ENCODE assay signal across 9 cellular contexts in the genomic region with DNA sequence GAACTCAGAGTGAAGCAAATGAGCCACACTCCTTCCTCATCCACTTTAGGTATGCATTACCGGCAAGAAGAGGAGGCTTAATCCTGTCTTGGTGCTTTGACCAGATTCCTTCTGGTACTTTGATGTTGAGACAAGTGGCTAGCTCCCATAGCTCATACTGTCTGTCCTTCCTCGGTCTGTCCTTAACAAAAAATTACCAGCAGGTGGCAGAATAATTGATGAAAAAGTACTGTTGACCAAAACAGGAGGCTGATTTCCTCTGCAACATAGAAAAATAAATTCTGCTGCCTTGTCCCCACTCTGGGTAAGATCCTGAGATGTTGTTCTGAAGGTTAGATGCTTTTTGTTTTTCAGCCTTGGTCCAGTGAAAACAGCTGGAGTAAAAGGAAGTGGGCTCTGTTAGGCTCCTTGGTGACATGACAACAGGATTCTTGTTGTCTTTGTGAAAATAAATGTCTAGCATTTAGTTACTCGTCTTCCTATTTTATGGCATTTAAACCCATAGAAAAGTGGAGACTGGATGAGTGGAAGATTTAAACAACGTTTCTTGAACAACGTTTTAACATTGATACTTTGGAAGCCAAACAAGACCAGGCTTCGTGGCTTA. TPM values are rescaled to one million over a fixed set of nuclear protein-coding genes. Genes with fewer than 3 reads are reported as not detected.
DNase-seq lines count a peak whose midpoint lies in the region; ATAC-seq and TF ChIP-seq lines count a peak whose summit lies in the region.
"Had no signal": no experiment of that assay in that cellular context is flagged by ENCODE, and none has a peak within 500 bp of the region (broad histone marks: within the 10 kb centered on the region; RNA-seq: fewer than 3 reads in every experiment).

No MANE protein-coding gene starts in this region.

- H3K4me1 Mint-ChIP-seq in activated CD4-positive, alpha-beta T cell treated with anti-CD3 and anti-CD28 coated beads for 36 hours: peaks cover 24% of the 10 kb centered on the region
- peaks cover 23 to 24% of the 10 kb centered on the region in 2 donors for H3K4me1 Mint-ChIP-seq in effector memory CD8-positive, alpha-beta T cell (ENCODE audit: low read depth in 2 of 2)

- TF ChIP-seq CTCF in KMS-11 (conservative IDR thresholded peaks at IDR 0.05; ENCODE audit: low read depth, low read length): peak; percentile 98
- peak; percentile 34 for TF ChIP-seq CTCF in RWPE1 (conservative IDR thresholded peaks at IDR 0.05; ENCODE audit: low read depth)
- TF ChIP-seq CTCF in fibroblast of the aortic adventitia (IDR thresholded peaks at IDR 0.05; ENCODE audit: insufficient read depth, low read length): peak; percentile 53
- peak; percentile 26 to 63 (median 45) for TF ChIP-seq CTCF in spleen (IDR thresholded peaks at IDR 0.05 in 8 of 11, conservative IDR thresholded peaks at IDR 0.05 in 3 of 11)

- peak overlapping the region; percentile 1; the same call in 1 of the 2 replicates for H3K4me2 ChIP-seq in KMS-11

- H3K27ac ChIP-seq in KMS-11 (no peak overlapping the region), RWPE1 (no peak overlapping the region), spleen (no peak overlapping the region)
- H3K27ac ChIP-seq: skin epidermis had no signal

- no peak overlapping the region for H3K27ac Mint-ChIP-seq in activated CD4-positive, alpha-beta T cell treated with anti-CD3 and anti-CD28 coated beads for 36 hours
- no peak overlapping the region for H3K27ac Mint-ChIP-seq in effector memory CD8-positive, alpha-beta T cell

- H4K20me1 ChIP-seq in KMS-11 (ENCODE audit: insufficient read depth): no peaks in the 10 kb centered on the region

- WGBS in spleen, 5 donors: 52 to 56% (median 55%) methylated on average over 6 of the region's 6 CpGs

- H3K27me3 ChIP-seq in KMS-11 (ENCODE audit: insufficient read depth, low read depth): no peaks in the 10 kb centered on the region
- no peaks in the 10 kb centered on the region for H3K27me3 ChIP-seq in spleen (replicated peaks in 1 of 7)

- peak; percentile 57 for DNase-seq in DMS79 treated with DMSO at 0.1 percent for 48 hours (lab: John Stamatoyannopoulos, UW)
- no peak for DNase-seq in RWPE1 (ENCODE audit: low spot score)
- peak; percentile 62 for DNase-seq in fibroblast of the aortic adventitia (ENCODE audit: low read depth)
- DNase-seq in spleen: no peak
- DNase-seq in stimulated activated CD4-positive, alpha-beta T cell treated with anti-CD3 and anti-CD28 coated beads, Interleukin-15, amount 100 ng/mL, for 24 hours: no peak
- DNase-seq in activated CD4-positive, alpha-beta T cell treated with anti-CD3 and anti-CD28 coated beads for 36 hours: no peak
- DNase-seq in effector memory CD8-positive, alpha-beta T cell: no peak

- H3K9ac ChIP-seq in KMS-11: no peak overlapping the region

- no peaks in the 10 kb centered on the region for H3K79me2 ChIP-seq in KMS-11 (ENCODE audit: insufficient read depth, low read depth)

- H3K9me3 Mint-ChIP-seq in activated CD4-positive, alpha-beta T cell treated with anti-CD3 and anti-CD28 coated beads for 36 hours (ENCODE audit: low read depth): no peaks in the 10 kb centered on the region
- no peaks in the 10 kb centered on the region for H3K9me3 Mint-ChIP-seq in effector memory CD8-positive, alpha-beta T cell

- H3K36me3 ChIP-seq in KMS-11 (ENCODE audit: insufficient read depth) (no peaks in the 10 kb centered on the region), spleen (no peaks in the 10 kb centered on the region)

- peaks cover 5% of the 10 kb centered on the region for H3K36me3 Mint-ChIP-seq in activated CD4-positive, alpha-beta T cell treated with anti-CD3 and anti-CD28 coated beads for 36 hours (ENCODE audit: low read depth)
- H3K36me3 Mint-ChIP-seq in effector memory CD8-positive, alpha-beta T cell (ENCODE audit: insufficient read depth): peaks cover 35% of the 10 kb centered on the region

- CTCF ChIA-PET in RWPE1 (lab: Yijun Ruan, JAX): interaction anchor here (0.7 to 1.6 kb wide), 3 partner anchors 22 to 176 kb away, joined by 3 to 6 read pairs (median 4); no protein-coding TSS in a partner anchor
- CTCF ChIA-PET in activated CD4-positive, alpha-beta T cell treated with anti-CD3 and anti-CD28 coated beads for 36 hours (lab: Charles Lee): interaction anchor here (0.6 to 9.5 kb wide), 14 partner anchors 11 to 188 kb away, joined by 3 to 76 read pairs (median 4); a partner anchor contains a TSS

- peaks cover 2% of the 10 kb centered on the region for H3K27me3 Mint-ChIP-seq in activated CD4-positive, alpha-beta T cell treated with anti-CD3 and anti-CD28 coated beads for 36 hours
- H3K27me3 Mint-ChIP-seq in effector memory CD8-positive, alpha-beta T cell: peaks cover 0 to 12% of the 10 kb centered on the region in 2 donors

- no peaks in the 10 kb centered on the region for H3K9me3 ChIP-seq in spleen

- POLR2A ChIA-PET in RWPE1 (lab: Yijun Ruan, JAX; ENCODE audit: low non-redundant PET): no interaction called here
- POLR2A ChIA-PET in activated CD4-positive, alpha-beta T cell treated with anti-CD3 and anti-CD28 coated beads for 36 hours (lab: Charles Lee): interaction anchor here (0.6 to 1.0 kb wide), 5 partner anchors 15 to 232 kb away, joined by 3 to 9 read pairs (median 6); no protein-coding TSS in a partner anchor

- H3K4me3 Mint-ChIP-seq in activated CD4-positive, alpha-beta T cell treated with anti-CD3 and anti-CD28 coated beads for 36 hours: no peak overlapping the region
- H3K4me3 Mint-ChIP-seq in effector memory CD8-positive, alpha-beta T cell: peak overlapping the region in 1 of 2 donors; percentile 8

- H3K4me3 ChIP-seq in KMS-11 (IDR thresholded peaks at IDR 0.05; ENCODE audit: insufficient read depth, low read depth, low read length) (no peak overlapping the region), fibroblast of the aortic adventitia (ENCODE audit: low read depth, low read length) (no peak overlapping the region), spleen (no peak overlapping the region)
- H3K4me3 ChIP-seq: skin epidermis had no signal

- H2AFZ ChIP-seq in KMS-11 (ENCODE audit: low read depth): peak overlapping the region; percentile 23

- intact Hi-C loops in spleen (cut with DNase I; ENCODE audit: low total_unique reads): no loop called here
- intact Hi-C loops in activated CD4-positive, alpha-beta T cell treated with anti-CD3 and anti-CD28 coated beads for 36 hours (cut with DNase I, micrococcal nuclease): loop anchor here in 1 of 2 experiments (1.0 kb wide), 1 partner anchor 14 kb away; no protein-coding TSS in a partner anchor

- H3K4me1 ChIP-seq in KMS-11 (ENCODE audit: low read depth, poor library complexity, severe bottlenecking) (peaks cover 41% of the 10 kb centered on the region), spleen (peaks cover 3 to 41% (median 29%) of the 10 kb centered on the region in 6 donors)

- TF ChIP-seq POLR2A in spleen (IDR thresholded peaks at IDR 0.05): no peak

- no peak for ATAC-seq in activated CD4-positive, alpha-beta T cell treated with anti-CD3 and anti-CD28 coated beads for 36 hours
- no peak for ATAC-seq in effector memory CD8-positive, alpha-beta T cell (replicated peaks)

RNA-seq across cellular contexts. Expression of a gene that starts 11.2 kb away (rescaled TPM):
- not detected in 2 replicates for total RNA-seq in fibroblast of the aortic adventitia (ENCODE audit: low replicate concordance)
- not detected for total RNA-seq in spleen
- not detected for polyA plus RNA-seq in spleen
- not detected for total RNA-seq in activated CD4-positive, alpha-beta T cell treated with anti-CD3 and anti-CD28 coated beads for 36 hours

RNA-seq across cellular contexts. Expression of a gene that starts 36.3 kb away (rescaled TPM):
- total RNA-seq in fibroblast of the aortic adventitia (ENCODE audit: low replicate concordance): 73.0 and 257 TPM in 2 replicates
- total RNA-seq in spleen: 1,000 to 10,000 TPM in 5 of 7 donors, 100 to 1,000 TPM in 2; 622 to 2,368 (median 1,747) TPM
- 100 to 1,000 TPM; 446 to 779 (median 670) TPM for polyA plus RNA-seq in spleen
- total RNA-seq in activated CD4-positive, alpha-beta T cell treated with anti-CD3 and anti-CD28 coated beads for 36 hours: 100 to 1,000 TPM; 112 TPM

Comparison
In these comparisons a context has a peak if more than half of its experiments do, and no peak if none do; other contexts are left out.
1. DNase-seq: peak in DMS79 treated with DMSO at 0.1 percent for 48 hours (single experiment) and fibroblast of the aortic adventitia (single experiment); none in RWPE1 (single experiment), spleen (single experiment), stimulated activated CD4-positive, alpha-beta T cell treated with anti-CD3 and anti-CD28 coated beads, Interleukin-15, amount 100 ng/mL, for 24 hours (single experiment), activated CD4-positive, alpha-beta T cell treated with anti-CD3 and anti-CD28 coated beads for 36 hours (single experiment) and effector memory CD8-positive, alpha-beta T cell (0 of 3).
2. CTCF ChIP-seq: peak in every context shown above with its lines; median percentile 98 in KMS-11; 53 in fibroblast of the aortic adventitia; 45 in spleen; 34 in RWPE1.